ENCODE assay signal across 27 cellular contexts in the genomic region with DNA sequence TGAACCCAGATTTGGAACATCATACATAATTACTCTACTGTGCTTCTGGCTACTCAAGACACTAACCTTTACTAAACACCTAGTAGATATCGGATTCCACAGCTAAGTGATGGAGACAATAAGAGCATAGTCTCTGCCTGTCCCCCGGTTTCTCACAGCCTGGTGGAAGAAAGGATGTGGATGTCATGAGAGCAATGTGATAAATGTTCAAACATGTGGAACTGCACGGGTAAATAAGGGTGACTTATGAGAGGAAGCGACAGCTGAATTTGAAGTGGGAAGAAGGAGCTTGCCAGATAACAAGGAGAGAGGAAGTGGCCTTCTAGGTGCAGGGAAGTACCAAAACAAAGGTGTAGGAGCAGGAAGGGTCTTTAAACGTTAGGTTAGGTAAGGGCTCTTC.
"Had no signal": no experiment of that assay in that cellular context is flagged by ENCODE, and none has a peak within 500 bp of the region (broad histone marks: within the 10 kb centered on the region; RNA-seq: fewer than 3 reads in every experiment).

No MANE protein-coding gene starts in this region.

- H3K4me1 ChIP-seq: esophagus squamous epithelium, spleen, suprapubic skin had no signal

- H3K36me3 ChIP-seq: esophagus squamous epithelium, spleen, suprapubic skin, tibial artery, WERI-Rb-1 had no signal

- H3K27me3 ChIP-seq: esophagus squamous epithelium, spleen, suprapubic skin, tibial artery had no signal

- H3K4me3 ChIP-seq: esophagus squamous epithelium, spleen, suprapubic skin, tibial artery had no signal

- H3K27ac ChIP-seq: epithelial cell of prostate, esophagus squamous epithelium, spleen, suprapubic skin, tibial artery, WERI-Rb-1 had no signal

- H3K9me3 ChIP-seq: esophagus squamous epithelium, spleen, suprapubic skin, tibial artery had no signal

- FAIRE-seq: bronchial epithelial cell, colon, endometrium, frontal cortex, kidney, TTC549 had no signal

- DNase-seq: activated CD4-positive, alpha-beta T cell treated with anti-CD3 and anti-CD28 coated beads for 48 hours; activated CD4-positive, alpha-beta T cell treated with anti-CD3 and anti-CD28 coated beads, Interleukin-2, amount 50 U/mL, for 48 hours; activated CD8-positive, alpha-beta memory T cell treated with anti-CD3 and anti-CD28 coated beads for 24 hours; activated effector memory CD4-positive, alpha-beta T cell treated with Interleukin-2 at 50 U/mL for 16 hours; activated naive CD4-positive, alpha-beta T cell treated with Interleukin-2 at 50 U/mL for 16 hours; anterior cingulate cortex; dermis blood vessel endothelial cell; effector CD4-positive, alpha-beta T cell; esophagus squamous epithelium; kidney; left colon; midbrain; naive thymus-derived CD8-positive, alpha-beta T cell; posterior cingulate gyrus; right cardiac atrium; spleen; stimulated activated naive CD4-positive, alpha-beta T cell; T-helper 9 cell; tibial artery; WERI-Rb-1 had no signal
